33 cellular contexts compared by ENCODE assay signal in the genomic region with DNA sequence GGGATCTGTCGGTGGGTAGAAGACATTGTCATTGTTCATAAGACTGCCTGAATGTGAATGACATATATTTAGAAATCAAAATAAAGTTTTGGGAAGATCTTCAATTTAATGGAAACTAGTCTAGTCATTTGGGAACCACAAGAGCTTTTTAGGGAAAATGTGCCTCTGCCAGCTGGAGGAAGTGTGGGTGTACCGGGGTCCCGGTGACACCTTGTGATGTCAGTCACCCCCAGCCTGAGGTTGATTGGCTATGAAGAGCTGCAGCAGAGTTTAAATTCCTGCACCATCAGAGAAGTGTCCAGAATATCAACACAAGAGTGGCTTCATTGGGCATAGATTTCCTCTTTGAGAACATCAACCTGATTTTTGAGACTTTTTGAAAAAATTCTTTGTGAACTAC. TPM values are rescaled to one million over a fixed set of nuclear protein-coding genes. Genes with fewer than 3 reads are reported as not detected.
"Had no signal": no experiment of that assay in that cellular context is flagged by ENCODE, and none has a peak within 500 bp of the region (broad histone marks: within the 10 kb centered on the region; RNA-seq: fewer than 3 reads in every experiment).

A gene with protein sequence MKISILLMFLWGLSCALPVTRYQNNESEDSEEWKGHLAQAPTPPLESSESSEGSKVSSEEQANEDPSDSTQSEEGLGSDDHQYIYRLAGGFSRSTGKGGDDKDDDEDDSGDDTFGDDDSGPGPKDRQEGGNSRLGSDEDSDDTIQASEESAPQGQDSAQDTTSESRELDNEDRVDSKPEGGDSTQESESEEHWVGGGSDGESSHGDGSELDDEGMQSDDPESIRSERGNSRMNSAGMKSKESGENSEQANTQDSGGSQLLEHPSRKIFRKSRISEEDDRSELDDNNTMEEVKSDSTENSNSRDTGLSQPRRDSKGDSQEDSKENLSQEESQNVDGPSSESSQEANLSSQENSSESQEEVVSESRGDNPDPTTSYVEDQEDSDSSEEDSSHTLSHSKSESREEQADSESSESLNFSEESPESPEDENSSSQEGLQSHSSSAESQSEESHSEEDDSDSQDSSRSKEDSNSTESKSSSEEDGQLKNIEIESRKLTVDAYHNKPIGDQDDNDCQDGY (plus strand): TSS at position 301 of the 400 bp plus-strand sequence. CDS start 6,213 bp downstream, outside the sequence.

- H3K9me3 ChIP-seq: Peyer's patch, SJSA1, SK-N-SH had no signal

- ATAC-seq: PC-3 had no signal

- H3K4me2 ChIP-seq: KMS-11, SK-N-SH had no signal

- H3K27me3 ChIP-seq: Peyer's patch, SJSA1 had no signal

- H3K9me2 ChIP-seq: SK-N-SH had no signal

- H3K4me1 ChIP-seq: Peyer's patch, SJSA1 had no signal

- H3K4me3 ChIP-seq: Peyer's patch, SJSA1 had no signal

- H3K36me3 ChIP-seq: Peyer's patch, SJSA1 had no signal

- H3K9ac ChIP-seq: KMS-11, SK-N-SH had no signal

- DNase-seq: Karpas-422, NCI-H1048, NCI-H1092 treated with DMSO at 0.1 percent for 48 hours, NCI-H1105 treated with DMSO at 0.1 percent for 48 hours, NCI-H1417, NCI-H1436, NCI-H146, NCI-H1694, NCI-H187, NCI-H1930, NCI-H2029 treated with DMSO at 0.1 percent for 48 hours, NCI-H2081 treated with DMSO at 0.1 percent for 48 hours, NCI-H2171 treated with DMSO at 0.1 percent for 48 hours, NCI-H2227 treated with DMSO at 0.1 percent for 48 hours, NCI-H345, NCI-H446, NCI-H510A treated with DMSO at 0.1 percent for 48 hours, NCI-H524 treated with DMSO at 0.1 percent for 48 hours, NCI-H526 treated with DMSO at 0.1 percent for 48 hours, NCI-H774, OCI-M1, PC-3, Peyer's patch, Right ventricle myocardium superior, RPMI8226, SHP77 treated with DMSO at 0.1 percent for 48 hours, SK-N-SH, SW 1271, T-helper 1 cell had no signal

- H3K27ac ChIP-seq: KMS-11, Peyer's patch, SJSA1 had no signal

RNA-seq across cellular contexts. Expression of the gene that starts here (rescaled TPM):
- total RNA-seq: LHCN-M2, MCF 10A, PC-3, Peyer's patch, Right ventricle myocardium superior, SJSA1 had no signal
- polyA plus RNA-seq: SK-N-SH had no signal
